12 cellular contexts compared by ENCODE assay signal in genomic region chr17:40452074-40452787, GRCh38. TPM values are rescaled to one million over a fixed set of nuclear protein-coding genes. Genes with fewer than 3 reads are reported as not detected.
A peak's percentile ranks its signal among the peaks of the same experiment; 100 is the strongest.
DNase-seq lines count a peak whose midpoint lies in the region; ATAC-seq and TF ChIP-seq lines count a peak whose summit lies in the region.
"Had no signal": no experiment of that assay in that cellular context is flagged by ENCODE, and none has a peak within 500 bp of the region (broad histone marks: within the 10 kb centered on the region; RNA-seq: fewer than 3 reads in every experiment).

No MANE protein-coding gene starts in this region.

- no peak overlapping the region for H3K27ac Mint-ChIP-seq in activated T-cell treated with anti-CD3 and anti-CD28 coated beads, Interleukin-2, amount 50 U/mL, for 72 hours
- H3K27ac Mint-ChIP-seq in brain (peak overlapping the region in 3 of 5 experiments; percentile 66 to 73 (median 72)), T-helper 17 cell (no peak overlapping the region)
- no peak overlapping the region for H3K27ac Mint-ChIP-seq in activated CD8-positive, alpha-beta memory T cell treated with anti-CD3 and anti-CD28 coated beads, Interleukin-2, amount 10 ng/mL, durations not matched to agents 7 days and 5 days
- H3K27ac Mint-ChIP-seq: activated B cell treated with CpG ODN at 0.5 μM for 24 hours, endodermal cell had no signal

- H3K36me3 ChIP-seq in liver (ENCODE audit: control insufficient read depth in 4 of 4, insufficient read depth in 3 of 4, low read depth in 1 of 4, low read length in 3 of 4) (peaks cover 17 to 48% (median 33%) of the 10 kb centered on the region in 4 donors), tibial artery (peaks cover 0 to 48% (median 37%) of the 10 kb centered on the region in 3 donors)
- H3K36me3 ChIP-seq: neural progenitor cell had no signal

- H3K4me1 Mint-ChIP-seq in activated T-cell treated with anti-CD3 and anti-CD28 coated beads, Interleukin-2, amount 50 U/mL, for 72 hours (ENCODE audit: low read depth), result peaks cover 31% of the 10 kb centered on the region
- peaks cover 40% of the 10 kb centered on the region for H3K4me1 Mint-ChIP-seq in brain
- peaks cover 19% of the 10 kb centered on the region for H3K4me1 Mint-ChIP-seq in activated CD8-positive, alpha-beta memory T cell treated with anti-CD3 and anti-CD28 coated beads, Interleukin-2, amount 10 ng/mL, durations not matched to agents 7 days and 5 days
- peaks cover 22% of the 10 kb centered on the region for H3K4me1 Mint-ChIP-seq in T-helper 17 cell

- no peak for TF ChIP-seq CTCF in brain (conservative IDR thresholded peaks at IDR 0.05)
- TF ChIP-seq CTCF in liver (IDR thresholded peaks at IDR 0.05; ENCODE audit: low read depth, low read length, missing input control), result no peak
- no peak for TF ChIP-seq CTCF in tibial artery (IDR thresholded peaks at IDR 0.05)

- H3K9me3 ChIP-seq in liver (ENCODE audit: control insufficient read depth in 4 of 4, low read length in 3 of 4), result no peaks in the 10 kb centered on the region
- H3K9me3 ChIP-seq in tibial artery, result no peaks in the 10 kb centered on the region
- H3K9me3 ChIP-seq in T-helper 17 cell (ENCODE audit: control insufficient read depth, low read length, poor library complexity, severe bottlenecking), result no peaks in the 10 kb centered on the region

- H3K4me1 ChIP-seq in liver (ENCODE audit: control insufficient read depth in 4 of 4, insufficient read depth in 4 of 4, low read length in 3 of 4) (peaks cover 21 to 95% (median 90%) of the 10 kb centered on the region in 4 donors), tibial artery (peaks cover 3 to 74% (median 67%) of the 10 kb centered on the region in 4 donors)

- WGBS in liver, result 40% methylated on average over 7 of the region's 7 CpGs

- TF ChIP-seq RAD21 in liver (IDR thresholded peaks at IDR 0.05), result peak in 1 of 2 donors; percentile 21

- in situ Hi-C loops in G401 (cut with HindIII; ENCODE audit: low sequenced_read_pairs), result no loop called here

- H3K4me3 Mint-ChIP-seq in activated T-cell treated with anti-CD3 and anti-CD28 coated beads, Interleukin-2, amount 50 U/mL, for 72 hours, result no peak overlapping the region
- H3K4me3 Mint-ChIP-seq in brain (peak overlapping the region in 1 of 5 experiments; percentile 40), T-helper 17 cell (no peak overlapping the region)
- H3K4me3 Mint-ChIP-seq in activated CD8-positive, alpha-beta memory T cell treated with anti-CD3 and anti-CD28 coated beads, Interleukin-2, amount 10 ng/mL, durations not matched to agents 7 days and 5 days, result no peak overlapping the region
- H3K4me3 Mint-ChIP-seq: activated B cell treated with CpG ODN at 0.5 μM for 24 hours, endodermal cell, neural progenitor cell had no signal

- DNase-seq in activated T-cell treated with anti-CD3 and anti-CD28 coated beads, Interleukin-2, amount 50 U/mL, for 72 hours, result peak in 1 of 2 donors; percentile 11
- no peak for DNase-seq in activated T-cell treated with anti-CD3 and anti-CD28 coated beads, Interleukin-2, amount 50 U/mL, for 48 hours
- DNase-seq in tibial artery (peak; percentile 48 to 78), G401 (ENCODE audit: low spot score) (no peak), T-helper 17 cell (no peak)
- DNase-seq in activated CD8-positive, alpha-beta memory T cell treated with anti-CD3 and anti-CD28 coated beads, Interleukin-2, amount 10 ng/mL, durations not matched to agents 7 days and 5 days, result no peak
- DNase-seq: activated B cell treated with CpG ODN at 0.5 μM for 24 hours; endodermal cell; stimulated activated naive CD4-positive, alpha-beta T cell treated with Interleukin-2 at 50 U/mL for 16 hours had no signal

- CTCF ChIA-PET in activated CD8-positive, alpha-beta memory T cell treated with anti-CD3 and anti-CD28 coated beads, Interleukin-2, amount 10 ng/mL, durations not matched to agents 7 days and 5 days (lab: Charles Lee), result interaction anchor here (1.2 to 6.6 kb wide), 3 partner anchors 39 to 89 kb away, joined by 3 to 60 read pairs (median 4); no protein-coding TSS in a partner anchor

- H3K9me3 Mint-ChIP-seq in activated T-cell treated with anti-CD3 and anti-CD28 coated beads, Interleukin-2, amount 50 U/mL, for 72 hours, result no peaks in the 10 kb centered on the region
- H3K9me3 Mint-ChIP-seq in brain, result no peaks in the 10 kb centered on the region
- H3K9me3 Mint-ChIP-seq in activated CD8-positive, alpha-beta memory T cell treated with anti-CD3 and anti-CD28 coated beads, Interleukin-2, amount 10 ng/mL, durations not matched to agents 7 days and 5 days (ENCODE audit: low read depth), result no peaks in the 10 kb centered on the region
- H3K9me3 Mint-ChIP-seq: activated B cell treated with CpG ODN at 0.5 μM for 24 hours, endodermal cell, neural progenitor cell had no signal

- intact Hi-C loops in tibial artery (cut with DNase I; ENCODE audit: low total_unique reads), result no loop called here

- H3K27ac ChIP-seq in liver (ENCODE audit: low read depth in 1 of 2, low read length in 2 of 2) (peak overlapping the region; percentile 56 to 65), tibial artery (peak overlapping the region; percentile 80 to 94)
- H3K27ac ChIP-seq: neural progenitor cell had no signal

- no peak overlapping the region for H3K4me3 ChIP-seq in liver (ENCODE audit: low read depth in 1 of 3, low read length in 3 of 3)
- no peak overlapping the region for H3K4me3 ChIP-seq in tibial artery
- H3K4me3 ChIP-seq: neural progenitor cell had no signal

- H3K27me3 ChIP-seq in liver (ENCODE audit: control insufficient read depth in 4 of 4, insufficient read depth in 4 of 4, low read length in 3 of 4) (no peaks in the 10 kb centered on the region), tibial artery (no peaks in the 10 kb centered on the region)
- H3K27me3 ChIP-seq: neural progenitor cell had no signal

- peak; percentile 49 to 72 for ATAC-seq in activated T-cell treated with anti-CD3 and anti-CD28 coated beads, Interleukin-2, amount 50 U/mL, for 72 hours (replicated peaks in 1 of 2)
- ATAC-seq in activated CD8-positive, alpha-beta memory T cell treated with anti-CD3 and anti-CD28 coated beads, Interleukin-2, amount 10 ng/mL, durations not matched to agents 7 days and 5 days, result no peak
- ATAC-seq in T-helper 17 cell, result no peak

- H3K36me3 Mint-ChIP-seq in activated T-cell treated with anti-CD3 and anti-CD28 coated beads, Interleukin-2, amount 50 U/mL, for 72 hours (ENCODE audit: insufficient read depth in 2 of 2), result peaks cover 0 to 4% of the 10 kb centered on the region in 2 donors
- peaks cover 26% of the 10 kb centered on the region for H3K36me3 Mint-ChIP-seq in brain
- H3K36me3 Mint-ChIP-seq in activated CD8-positive, alpha-beta memory T cell treated with anti-CD3 and anti-CD28 coated beads, Interleukin-2, amount 10 ng/mL, durations not matched to agents 7 days and 5 days, result no peaks in the 10 kb centered on the region
- peaks cover 5% of the 10 kb centered on the region for H3K36me3 Mint-ChIP-seq in T-helper 17 cell (ENCODE audit: low read depth)

- peak overlapping the region in 1 of 2 donors; percentile 14 for H3K9ac ChIP-seq in liver (ENCODE audit: low read depth in 1 of 2, low read length in 2 of 2)
- H3K9ac ChIP-seq: neural progenitor cell had no signal

- no peaks in the 10 kb centered on the region for H3K27me3 Mint-ChIP-seq in activated T-cell treated with anti-CD3 and anti-CD28 coated beads, Interleukin-2, amount 50 U/mL, for 72 hours (ENCODE audit: low read depth)
- peaks cover 4% of the 10 kb centered on the region for H3K27me3 Mint-ChIP-seq in brain
- peaks cover 7% of the 10 kb centered on the region for H3K27me3 Mint-ChIP-seq in activated CD8-positive, alpha-beta memory T cell treated with anti-CD3 and anti-CD28 coated beads, Interleukin-2, amount 10 ng/mL, durations not matched to agents 7 days and 5 days
- H3K27me3 Mint-ChIP-seq in T-helper 17 cell, result no peaks in the 10 kb centered on the region
- H3K27me3 Mint-ChIP-seq: activated B cell treated with CpG ODN at 0.5 μM for 24 hours had no signal

TF ChIP-seq in liver, 16 proteins besides CTCF, POLR2A, EP300 and RAD21 (continues in another document):
- TF ChIP-seq ATF3 (IDR thresholded peaks at IDR 0.05), result peak; percentile 89
- peak; percentile 57 for TF ChIP-seq SP1 (IDR thresholded peaks at IDR 0.05)
- peak; percentile 97 to 98 for TF ChIP-seq JUND (IDR thresholded peaks at IDR 0.05)
- no peak for TF ChIP-seq FOXA2 (IDR thresholded peaks at IDR 0.05)
- TF ChIP-seq HNF4A (conservative IDR thresholded peaks at IDR 0.05), result peak; percentile 69 to 83
- no peak for TF ChIP-seq GABPA (IDR thresholded peaks at IDR 0.05 in 1 of 2, conservative IDR thresholded peaks at IDR 0.05 in 1 of 2)

RNA-seq across cellular contexts. Expression of gene IGFBP4, which starts 9.0 kb away (rescaled TPM):
- total RNA-seq in activated T-cell treated with anti-CD3 and anti-CD28 coated beads, Interleukin-2, amount 50 U/mL, for 72 hours, result 10 to 100 TPM; 47.1 to 58.4 TPM
- polyA plus RNA-seq in brain (ENCODE audit: insufficient read depth, low read depth, low replicate concordance), result 50.5 TPM
- total RNA-seq in liver, result 100 to 1,000 TPM in 1 of 2 donors, 10 to 100 TPM in 1; 74.1 to 297 TPM
- polyA plus RNA-seq in liver, result 100 to 1,000 TPM; 179 to 649 TPM
- 44.6 and 46.2 TPM in 2 replicates for total RNA-seq in G401 (2014; rRNA removed; shearing (Covaris generic))
- 1 to 10 TPM; 3.4 to 5.9 TPM for total RNA-seq in activated CD8-positive, alpha-beta memory T cell treated with anti-CD3 and anti-CD28 coated beads, Interleukin-2, amount 10 ng/mL, durations not matched to agents 7 days and 5 days
- 1 to 10 TPM; 5.7 to 7.0 TPM for total RNA-seq in T-helper 17 cell

RNA-seq across cellular contexts. Expression of gene TOP2A, which starts 34.5 kb away (rescaled TPM):
- 100 to 1,000 TPM; 324 to 425 TPM for total RNA-seq in activated T-cell treated with anti-CD3 and anti-CD28 coated beads, Interleukin-2, amount 50 U/mL, for 72 hours
- polyA plus RNA-seq in brain (ENCODE audit: insufficient read depth, low read depth, low replicate concordance), result 141 TPM
- 100 to 1,000 TPM in 1 of 2 donors, under 1 TPM in 1; 0.08 to 102 TPM for total RNA-seq in liver
- polyA plus RNA-seq in liver, result 1 to 10 TPM; 1.9 to 5.2 TPM
- 133 and 277 TPM in 2 replicates for total RNA-seq in G401 (2014; rRNA removed; shearing (Covaris generic))
- 100 to 1,000 TPM; 310 to 347 TPM for total RNA-seq in activated CD8-positive, alpha-beta memory T cell treated with anti-CD3 and anti-CD28 coated beads, Interleukin-2, amount 10 ng/mL, durations not matched to agents 7 days and 5 days
- 1 to 10 TPM; 4.1 to 6.4 TPM for total RNA-seq in T-helper 17 cell

RNA-seq across cellular contexts. Expression of gene TNS4, which starts 49.2 kb away (rescaled TPM):
- total RNA-seq in activated T-cell treated with anti-CD3 and anti-CD28 coated beads, Interleukin-2, amount 50 U/mL, for 72 hours, result 10 to 100 TPM in 1 of 2 donors, 1 to 10 TPM in 1; 9.9 to 10.6 TPM
- not detected for polyA plus RNA-seq in brain (ENCODE audit: insufficient read depth, low read depth, low replicate concordance)
- total RNA-seq in liver, result under 1 TPM in 1 of 2 donors, not detected in 1; 0.08 TPM
- not detected for polyA plus RNA-seq in liver
- total RNA-seq in G401 (2014; rRNA removed; shearing (Covaris generic)), result not detected in 2 replicates
- total RNA-seq in activated CD8-positive, alpha-beta memory T cell treated with anti-CD3 and anti-CD28 coated beads, Interleukin-2, amount 10 ng/mL, durations not matched to agents 7 days and 5 days, result 1 to 10 TPM; 4.2 to 5.8 TPM
- total RNA-seq in T-helper 17 cell, result 1 to 10 TPM in 1 of 2 donors, under 1 TPM in 1; 0.77 to 1.7 TPM

Comparison
In these comparisons a context has a peak if more than half of its experiments do, and no peak if none do; other contexts are left out.
1. ATAC-seq: peak in activated T-cell treated with anti-CD3 and anti-CD28 coated beads, Interleukin-2, amount 50 U/mL, for 72 hours (2 of 2); none in activated CD8-positive, alpha-beta memory T cell treated with anti-CD3 and anti-CD28 coated beads, Interleukin-2, amount 10 ng/mL, durations not matched to agents 7 days and 5 days (single experiment) and T-helper 17 cell (single experiment).
2. DNase-seq: peak in tibial artery (2 of 2); none in activated T-cell treated with anti-CD3 and anti-CD28 coated beads, Interleukin-2, amount 50 U/mL, for 48 hours (0 of 2), G401 (single experiment), activated CD8-positive, alpha-beta memory T cell treated with anti-CD3 and anti-CD28 coated beads, Interleukin-2, amount 10 ng/mL, durations not matched to agents 7 days and 5 days (single experiment) and T-helper 17 cell (0 of 3).
3. H3K27ac Mint-ChIP-seq: peak in brain (3 of 5); none in activated T-cell treated with anti-CD3 and anti-CD28 coated beads, Interleukin-2, amount 50 U/mL, for 72 hours (single experiment), activated CD8-positive, alpha-beta memory T cell treated with anti-CD3 and anti-CD28 coated beads, Interleukin-2, amount 10 ng/mL, durations not matched to agents 7 days and 5 days (single experiment) and T-helper 17 cell (single experiment).